25 cellular contexts compared by ENCODE assay signal in the genomic region with DNA sequence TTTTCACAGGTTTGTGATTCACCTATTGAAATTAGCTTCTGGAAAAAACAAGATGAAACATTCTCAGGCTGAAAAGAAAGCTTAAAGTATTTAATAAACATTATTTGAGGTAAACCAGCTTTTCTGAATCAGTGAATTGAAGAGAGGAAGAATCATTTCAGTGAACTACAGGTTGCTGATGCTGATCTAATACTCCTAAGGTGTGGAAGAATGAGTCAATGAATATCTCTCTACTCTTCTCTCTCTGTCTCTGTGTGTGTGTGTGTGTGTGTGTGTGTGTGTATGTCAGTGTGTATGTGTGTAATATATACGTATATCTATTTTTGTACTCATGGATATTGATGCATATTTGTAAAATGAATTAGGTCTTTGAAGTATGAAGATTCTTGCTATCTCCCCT.
DNase-seq lines count a peak whose midpoint lies in the region; ATAC-seq, FAIRE-seq and TF ChIP-seq lines count a peak whose summit lies in the region.
"Had no signal": no experiment of that assay in that cellular context is flagged by ENCODE, and none has a peak within 500 bp of the region (broad histone marks: within the 10 kb centered on the region; RNA-seq: fewer than 3 reads in every experiment).

No MANE protein-coding gene starts in this region.

- H3K4me3 ChIP-seq in mammary epithelial cell (replicated peaks in 1 of 3; ENCODE audit: insufficient read depth in 1 of 3, low read depth in 2 of 3, low read length in 3 of 3), result no peak overlapping the region
- no peak overlapping the region for H3K4me3 ChIP-seq in iPS-18a (ENCODE audit: low read length)
- H3K4me3 ChIP-seq in small intestine (ENCODE audit: low read depth in 1 of 2, low read length in 2 of 2), result no peak overlapping the region
- H3K4me3 ChIP-seq: BLaER1, GM12878 had no signal

- CTCF ChIA-PET in mammary epithelial cell (lab: Charles Lee; ENCODE audit: low non-redundant PET), result no interaction called here
- CTCF ChIA-PET in MCF 10A (lab: Yijun Ruan, JAX), result no interaction called here
- CTCF ChIA-PET in WTC11 (lab: Charles Lee), result no interaction called here

- no peaks in the 10 kb centered on the region for H3K4me1 ChIP-seq in mammary epithelial cell (ENCODE audit: insufficient read depth, low read length)
- peaks cover 34% of the 10 kb centered on the region for H3K4me1 ChIP-seq in iPS-18a (ENCODE audit: control insufficient read depth, low read depth, low read length)
- no peaks in the 10 kb centered on the region for H3K4me1 ChIP-seq in small intestine (ENCODE audit: control insufficient read depth in 2 of 2, insufficient read depth in 1 of 2, low read depth in 1 of 2, low read length in 1 of 2)
- H3K4me1 ChIP-seq: BLaER1 had no signal

- H3K4me2 ChIP-seq in mammary epithelial cell (ENCODE audit: insufficient read depth, low read depth, low read length), result no peak overlapping the region
- H3K4me2 ChIP-seq: BLaER1 had no signal

- TF ChIP-seq CTCF in mammary epithelial cell (conservative IDR thresholded peaks at IDR 0.05 in 1 of 2, IDR thresholded peaks at IDR 0.05 in 1 of 2; ENCODE audit: extremely low read depth in 1 of 2, insufficient read depth in 1 of 2, low read depth in 1 of 2, low read length in 2 of 2), result no peak
- no peak for TF ChIP-seq CTCF in MCF 10A (IDR thresholded peaks at IDR 0.05; ENCODE audit: unreplicated experiment)
- TF ChIP-seq CTCF in WTC11 (IDR thresholded peaks at IDR 0.05), result no peak

- H3K36me3 Mint-ChIP-seq in MCF 10A (ENCODE audit: insufficient read depth, unreplicated experiment), result no peaks in the 10 kb centered on the region
- peaks cover 3% of the 10 kb centered on the region; the same call in 1 of the 2 replicates for H3K36me3 Mint-ChIP-seq in WTC11

- H2AFZ ChIP-seq in mammary epithelial cell (ENCODE audit: low read depth, low read length), result no peak overlapping the region

- BruUV-seq in mammary epithelial cell (replicated peaks; lab: Mats Ljungman, UMichigan) (no TSS peak), MCF 10A (replicated peaks; lab: Mats Ljungman, UMichigan) (no TSS peak)

- in situ Hi-C loops in mammary epithelial cell (cut with MboI; ENCODE audit: low sequenced_read_pairs in 2 of 2), result no loop called here

- no peaks in the 10 kb centered on the region for H4K20me1 ChIP-seq in mammary epithelial cell (ENCODE audit: insufficient read depth, low read length)
- H4K20me1 ChIP-seq: BLaER1 had no signal

- H3K27me3 Mint-ChIP-seq in MCF 10A (ENCODE audit: insufficient read depth, unreplicated experiment) (no peaks in the 10 kb centered on the region), WTC11 (ENCODE audit: low read depth) (no peaks in the 10 kb centered on the region)
- H3K27me3 Mint-ChIP-seq: B cell; CD4-positive, CD25-positive, alpha-beta regulatory T cell had no signal

- dilution Hi-C loops in mammary epithelial cell (cut with HindIII; ENCODE audit: low sequenced_read_pairs), result no loop called here

- no peaks in the 10 kb centered on the region for H3K9me3 Mint-ChIP-seq in MCF 10A (ENCODE audit: unreplicated experiment)
- H3K9me3 Mint-ChIP-seq in WTC11, result peaks cover 3% of the 10 kb centered on the region; the same call in 1 of the 2 replicates
- H3K9me3 Mint-ChIP-seq: CD8-positive, alpha-beta T cell had no signal

- no peaks in the 10 kb centered on the region for H3K27me3 ChIP-seq in mammary epithelial cell (ENCODE audit: insufficient read depth, low read length)
- H3K27me3 ChIP-seq in iPS-18a (ENCODE audit: control insufficient read depth, insufficient read depth, low read length), result no peaks in the 10 kb centered on the region
- no peaks in the 10 kb centered on the region for H3K27me3 ChIP-seq in small intestine (ENCODE audit: control insufficient read depth in 2 of 2, insufficient read depth in 2 of 2, low read length in 2 of 2)
- H3K27me3 ChIP-seq: BLaER1 had no signal

- WGBS in mammary epithelial cell (ENCODE audit: low coverage, missing lambda C conversion rate), result 77% methylated on average over 1 of the region's 1 CpG
- WGBS in small intestine, 3 donors, result 85 to 94% (median 90%) methylated on average over 1 of the region's 1 CpG

- no peak overlapping the region for H3K27ac ChIP-seq in mammary epithelial cell (ENCODE audit: insufficient read depth, low read depth, low read length)
- peak overlapping the region; percentile 42 for H3K27ac ChIP-seq in iPS-18a (ENCODE audit: low read length)
- H3K27ac ChIP-seq in small intestine (ENCODE audit: low read depth in 1 of 2, low read length in 1 of 2), result no peak overlapping the region
- H3K27ac ChIP-seq: 22Rv1, BLaER1, C4-2B had no signal

- no peak overlapping the region for H3K27ac Mint-ChIP-seq in MCF 10A (ENCODE audit: low read depth, unreplicated experiment)
- H3K27ac Mint-ChIP-seq in WTC11, result peak overlapping the region; percentile 55; the same call in 1 of the 2 replicates
- H3K27ac Mint-ChIP-seq: B cell; CD4-positive, CD25-positive, alpha-beta regulatory T cell; CD8-positive, alpha-beta T cell had no signal

- intact Hi-C loops in mammary epithelial cell (cut with micrococcal nuclease), result no loop called here
- intact Hi-C loops in MCF 10A (cut with micrococcal nuclease), result no loop called here

- no peak overlapping the region for H3K9ac ChIP-seq in mammary epithelial cell (ENCODE audit: insufficient read depth, low read length)
- H3K9ac ChIP-seq in iPS-18a (ENCODE audit: low read length), result no peak overlapping the region
- H3K9ac ChIP-seq: BLaER1 had no signal

- H3K4me3 Mint-ChIP-seq in MCF 10A (ENCODE audit: unreplicated experiment) (no peak overlapping the region), WTC11 (no peak overlapping the region)
- H3K4me3 Mint-ChIP-seq: B cell; CD4-positive, CD25-positive, alpha-beta regulatory T cell; CD8-positive, alpha-beta T cell had no signal

- no peaks in the 10 kb centered on the region for H3K4me1 Mint-ChIP-seq in MCF 10A (ENCODE audit: insufficient read depth, unreplicated experiment)
- H3K4me1 Mint-ChIP-seq in WTC11, result peaks cover 54% of the 10 kb centered on the region
- H3K4me1 Mint-ChIP-seq: B cell; CD4-positive, CD25-positive, alpha-beta regulatory T cell had no signal

- FAIRE-seq in small intestine (lab: Jason Lieb, UNC), result no peak
- FAIRE-seq: A204.1, D721Med, GM12878, GM19239, H1 had no signal

- POLR2A ChIA-PET in MCF 10A (lab: Yijun Ruan, JAX) (interaction anchor here (1.2 kb wide), 1 partner anchor 16 kb away, joined by 3 read pairs; no protein-coding TSS in a partner anchor), WTC11 (lab: Charles Lee) (no interaction called here)

- H3K36me3 ChIP-seq in mammary epithelial cell (ENCODE audit: insufficient read depth, low read length) (no peaks in the 10 kb centered on the region), iPS-18a (ENCODE audit: control insufficient read depth, low read depth, low read length) (no peaks in the 10 kb centered on the region), small intestine (ENCODE audit: control insufficient read depth in 2 of 2, insufficient read depth in 2 of 2, low read length in 2 of 2) (no peaks in the 10 kb centered on the region)
- H3K36me3 ChIP-seq: BLaER1 had no signal

- no peaks in the 10 kb centered on the region for H3K79me2 ChIP-seq in mammary epithelial cell (ENCODE audit: insufficient read depth, low read length)

- H3K9me3 ChIP-seq in mammary epithelial cell (replicated peaks; ENCODE audit: insufficient read depth, low read length), result no peaks in the 10 kb centered on the region
- no peaks in the 10 kb centered on the region for H3K9me3 ChIP-seq in iPS-18a (ENCODE audit: control insufficient read depth, low read depth, low read length)
- no peaks in the 10 kb centered on the region for H3K9me3 ChIP-seq in small intestine (ENCODE audit: control insufficient read depth, low read depth)
- H3K9me3 ChIP-seq: BLaER1 had no signal

- ATAC-seq in WTC11 (no peak), GM19467 (IDR thresholded peaks at IDR 0.05; ENCODE audit: unreplicated experiment) (no peak)
- ATAC-seq: CD8-positive, alpha-beta T cell; GM12878; HCT116 had no signal

- DNase-seq in mammary epithelial cell, result peak; percentile 3
- DNase-seq in MCF 10A (ENCODE audit: unreplicated experiment), result no peak
- DNase-seq in WTC11 (ENCODE audit: low spot score), result no peak
- DNase-seq in renal cortical epithelial cell (ENCODE audit: low read depth), result peak; percentile 21
- no peak for DNase-seq in small intestine
- DNase-seq in activated CD4-positive, alpha-beta T cell treated with anti-CD3 and anti-CD28 coated beads, Interleukin-2, amount 50 U/mL, for 48 hours, result no peak
- DNase-seq: CD4-positive, CD25-positive, alpha-beta regulatory T cell; CD8-positive, alpha-beta T cell; DMS 273 treated with DMSO at 0.1 percent for 48 hours; DMS79; EL; GDM1; H7 had no signal

TF ChIP-seq in WTC11, 78 proteins besides CTCF, POLR2A, EP300 and RAD21 (continues in another document):
- TF ChIP-seq KAT7 (CRISPR knock-in tag; IDR thresholded peaks at IDR 0.05; ENCODE audit: borderline replicate concordance) (no peak), NR1H2 (CRISPR knock-in tag; IDR thresholded peaks at IDR 0.05) (no peak), ZNF281 (CRISPR knock-in tag; IDR thresholded peaks at IDR 0.05) (no peak), SOX15 (CRISPR knock-in tag; IDR thresholded peaks at IDR 0.05) (no peak), FOXK1 (CRISPR knock-in tag; IDR thresholded peaks at IDR 0.05) (no peak), SP1 (CRISPR knock-in tag; conservative IDR thresholded peaks at IDR 0.05) (no peak), TCF7 (CRISPR knock-in tag; IDR thresholded peaks at IDR 0.05; ENCODE audit: low read depth) (no peak), ZNF138 (CRISPR knock-in tag; conservative IDR thresholded peaks at IDR 0.05) (no peak), SMAD4 (CRISPR knock-in tag; IDR thresholded peaks at IDR 0.05) (no peak), NR3C1 (CRISPR knock-in tag; conservative IDR thresholded peaks at IDR 0.05; ENCODE audit: low read depth) (no peak)

Comparison
In these comparisons a context has a peak if more than half of its experiments do, and no peak if none do; other contexts are left out.
1. DNase-seq: peak in mammary epithelial cell (single experiment) and renal cortical epithelial cell (single experiment); none in MCF 10A (single experiment), WTC11 (single experiment), small intestine (single experiment) and activated CD4-positive, alpha-beta T cell treated with anti-CD3 and anti-CD28 coated beads, Interleukin-2, amount 50 U/mL, for 48 hours (0 of 2).